ENCODE assay signal across 18 cellular contexts in genomic region chr14:96637521-96637920, GRCh38.
"Had no signal": no experiment of that assay in that cellular context is flagged by ENCODE, and none has a peak within 500 bp of the region (broad histone marks: within the 10 kb centered on the region; RNA-seq: fewer than 3 reads in every experiment).

No MANE protein-coding gene starts in this region.

- H3K27me3 ChIP-seq: dorsolateral prefrontal cortex, pancreas had no signal

- H3K9me3 ChIP-seq: pancreas had no signal

- H3K27ac ChIP-seq: dorsolateral prefrontal cortex, pancreas had no signal

- H3K9me3 Mint-ChIP-seq: activated B cell treated with CpG ODN at 0.5 μM for 24 hours; activated CD4-positive, alpha-beta T cell treated with anti-CD3 and anti-CD28 coated beads, Interleukin-2, amount 10 ng/mL, durations not matched to agents 7 days and 5 days; activated naive CD8-positive, alpha-beta T cell treated with anti-CD3 and anti-CD28 coated beads, Interleukin-2, amount 10 ng/mL, durations not matched to agents 7 days and 5 days; activated T-helper 2 cell treated with anti-CD3 and anti-CD28 coated beads, Interferon-gamma antibody, Interleukin-2, Interleukin-4, amounts not matched to agents 10 μg/mL and 5 μg/mL and 100 μg/mL, durations not matched to agents 14 hours and 24 hours and 36 hours; naive thymus-derived CD8-positive, alpha-beta T cell; stimulated activated memory B cell treated with anti-CD40 and anti-IgM and Interleukin-4, amounts not matched to agents 10 μg/mL and 1 μg/mL and 100 μg/mL, for 72 hours had no signal

- DNase-seq: activated B cell treated with CpG ODN at 0.5 μM for 24 hours; activated CD4-positive, alpha-beta T cell treated with anti-CD3 and anti-CD28 coated beads, Interleukin-2, amount 10 ng/mL, durations not matched to agents 7 days and 5 days; activated naive CD4-positive, alpha-beta T cell treated with Interleukin-2 at 50 U/mL for 16 hours; activated naive CD8-positive, alpha-beta T cell treated with anti-CD3 and anti-CD28 coated beads, Interleukin-2, amount 10 ng/mL, durations not matched to agents 7 days and 5 days; amygdala; dorsolateral prefrontal cortex; foreskin melanocyte; kidney glomerular epithelial cell; mesenchymal stem cell; naive thymus-derived CD8-positive, alpha-beta T cell; stimulated activated CD4-positive, alpha-beta T cell treated with anti-CD3 and anti-CD28 coated beads, Interleukin-4, amount 100 ng/mL, for 4 hours; T-helper 1 cell; T-helper 9 cell had no signal

- H3K36me3 Mint-ChIP-seq: activated naive CD8-positive, alpha-beta T cell treated with anti-CD3 and anti-CD28 coated beads, Interleukin-2, amount 10 ng/mL, durations not matched to agents 7 days and 5 days; naive thymus-derived CD8-positive, alpha-beta T cell; stimulated activated memory B cell treated with anti-CD40 and anti-IgM and Interleukin-4, amounts not matched to agents 10 μg/mL and 1 μg/mL and 100 μg/mL, for 72 hours had no signal

- H3K27ac Mint-ChIP-seq: activated B cell treated with CpG ODN at 0.5 μM for 24 hours; activated CD4-positive, alpha-beta T cell treated with anti-CD3 and anti-CD28 coated beads, Interleukin-2, amount 10 ng/mL, durations not matched to agents 7 days and 5 days; activated naive CD8-positive, alpha-beta T cell treated with anti-CD3 and anti-CD28 coated beads, Interleukin-2, amount 10 ng/mL, durations not matched to agents 7 days and 5 days; activated T-helper 2 cell treated with anti-CD3 and anti-CD28 coated beads, Interferon-gamma antibody, Interleukin-2, Interleukin-4, amounts not matched to agents 10 μg/mL and 5 μg/mL and 100 μg/mL, durations not matched to agents 14 hours and 24 hours and 36 hours; naive thymus-derived CD8-positive, alpha-beta T cell; stimulated activated memory B cell treated with anti-CD40 and anti-IgM and Interleukin-4, amounts not matched to agents 10 μg/mL and 1 μg/mL and 100 μg/mL, for 72 hours had no signal

- H3K36me3 ChIP-seq: pancreas had no signal

- H3K4me1 Mint-ChIP-seq: activated B cell treated with CpG ODN at 0.5 μM for 24 hours; activated CD4-positive, alpha-beta T cell treated with anti-CD3 and anti-CD28 coated beads, Interleukin-2, amount 10 ng/mL, durations not matched to agents 7 days and 5 days; stimulated activated memory B cell treated with anti-CD40 and anti-IgM and Interleukin-4, amounts not matched to agents 10 μg/mL and 1 μg/mL and 100 μg/mL, for 72 hours had no signal

- H3K4me3 Mint-ChIP-seq: activated B cell treated with CpG ODN at 0.5 μM for 24 hours; activated CD4-positive, alpha-beta T cell treated with anti-CD3 and anti-CD28 coated beads, Interleukin-2, amount 10 ng/mL, durations not matched to agents 7 days and 5 days; activated naive CD8-positive, alpha-beta T cell treated with anti-CD3 and anti-CD28 coated beads, Interleukin-2, amount 10 ng/mL, durations not matched to agents 7 days and 5 days; naive thymus-derived CD8-positive, alpha-beta T cell; stimulated activated memory B cell treated with anti-CD40 and anti-IgM and Interleukin-4, amounts not matched to agents 10 μg/mL and 1 μg/mL and 100 μg/mL, for 72 hours had no signal

- ATAC-seq: naive thymus-derived CD8-positive, alpha-beta T cell; pancreas; sciatic nerve; stimulated activated memory B cell treated with anti-CD40 and anti-IgM and Interleukin-4, amounts not matched to agents 10 μg/mL and 1 μg/mL and 100 μg/mL, for 72 hours had no signal

- H3K27me3 Mint-ChIP-seq: activated B cell treated with CpG ODN at 0.5 μM for 24 hours; activated CD4-positive, alpha-beta T cell treated with anti-CD3 and anti-CD28 coated beads, Interleukin-2, amount 10 ng/mL, durations not matched to agents 7 days and 5 days; stimulated activated memory B cell treated with anti-CD40 and anti-IgM and Interleukin-4, amounts not matched to agents 10 μg/mL and 1 μg/mL and 100 μg/mL, for 72 hours had no signal

- H3K4me3 ChIP-seq: dorsolateral prefrontal cortex, pancreas, smooth muscle cell had no signal

- H3K4me1 ChIP-seq: pancreas had no signal
